28 cellular contexts compared by ENCODE assay signal in the genomic region with DNA sequence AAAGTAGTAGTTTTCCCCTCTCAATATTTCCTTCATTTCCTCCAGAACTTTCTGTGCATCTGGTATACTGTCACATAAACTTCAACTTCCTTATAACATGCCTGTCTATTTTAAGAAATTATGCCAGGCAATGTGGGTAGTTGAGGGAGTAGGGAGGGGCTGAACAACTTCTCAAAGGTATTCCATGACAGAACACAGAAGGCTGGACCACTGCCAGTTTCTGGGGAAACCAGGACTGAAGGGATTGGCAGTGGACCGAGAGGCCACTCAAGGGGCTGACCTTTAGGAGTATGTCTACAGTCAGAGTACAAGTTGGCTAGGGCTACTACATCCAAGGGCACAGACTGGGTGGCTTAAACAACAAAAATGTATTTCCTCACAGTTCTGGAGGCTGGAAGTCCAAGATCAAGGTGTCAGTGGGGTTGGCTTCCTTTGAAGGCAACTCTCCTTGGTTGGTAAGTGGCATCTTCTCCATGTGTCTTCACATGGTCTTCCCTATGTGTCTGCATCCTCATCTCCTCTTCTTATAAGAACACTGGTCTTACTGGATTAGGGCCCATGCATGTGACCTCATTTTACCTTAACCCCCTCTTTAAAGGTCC. TPM values are rescaled to one million over a fixed set of nuclear protein-coding genes. Genes with fewer than 3 reads are reported as not detected.
DNase-seq lines count a peak whose midpoint lies in the region; ATAC-seq, FAIRE-seq and TF ChIP-seq lines count a peak whose summit lies in the region.
"Had no signal": no experiment of that assay in that cellular context is flagged by ENCODE, and none has a peak within 500 bp of the region (broad histone marks: within the 10 kb centered on the region; RNA-seq: fewer than 3 reads in every experiment).

No MANE protein-coding gene starts in this region.

- peaks cover 9% of the 10 kb centered on the region for H3K27me3 Mint-ChIP-seq in stimulated activated memory B cell treated with anti-CD40 and anti-IgM and Interleukin-4, amounts not matched to agents 10 μg/mL and 1 μg/mL and 100 μg/mL, for 72 hours

- no peaks in the 10 kb centered on the region for H4K20me1 ChIP-seq in HepG2 (ENCODE audit: insufficient read depth, low read length)

- no peak overlapping the region for H2AFZ ChIP-seq in HepG2 (ENCODE audit: low read length)
- H2AFZ ChIP-seq: neural progenitor cell had no signal

- H3K27me3 ChIP-seq in right lobe of liver (no peaks in the 10 kb centered on the region), HepG2 (ENCODE audit: control insufficient read depth in 1 of 2, insufficient read depth in 2 of 2, low read length in 2 of 2) (no peaks in the 10 kb centered on the region), mucosa of rectum (ENCODE audit: control insufficient read depth in 2 of 2, insufficient read depth in 2 of 2, low read length in 2 of 2) (no peaks in the 10 kb centered on the region), gastrocnemius medialis (no peaks in the 10 kb centered on the region)
- H3K27me3 ChIP-seq: BLaER1, neural progenitor cell, vagina had no signal

- 0% methylated on average over 1 of the region's 1 CpG for WGBS in right lobe of liver (ENCODE audit: insufficient coverage, low coverage, low lambda C conversion rate, missing lambda C conversion rate)
- 83% methylated on average over 1 of the region's 1 CpG for WGBS in HepG2 (ENCODE audit: low lambda C conversion rate)

- H3K36me3 Mint-ChIP-seq in stimulated activated memory B cell treated with anti-CD40 and anti-IgM and Interleukin-4, amounts not matched to agents 10 μg/mL and 1 μg/mL and 100 μg/mL, for 72 hours, result peaks cover 16% of the 10 kb centered on the region

- no peaks in the 10 kb centered on the region for H3K36me3 ChIP-seq in right lobe of liver
- peaks cover 4 to 5% of the 10 kb centered on the region in 2 experiments; a peak in 3 of 5 replicates for H3K36me3 ChIP-seq in HepG2 (replicated peaks in 1 of 2; ENCODE audit: control insufficient read depth in 1 of 2, insufficient read depth in 2 of 2, low read length in 2 of 2)
- H3K36me3 ChIP-seq in mucosa of rectum (ENCODE audit: control insufficient read depth in 2 of 2, insufficient read depth in 2 of 2, low read length in 2 of 2), result peaks cover 4% of the 10 kb centered on the region in 2 donors
- peaks cover 0 to 6% of the 10 kb centered on the region in 2 donors for H3K36me3 ChIP-seq in gastrocnemius medialis

- POLR2A ChIA-PET in HepG2 (lab: Yijun Ruan, JAX), result no interaction called here

- ATAC-seq in right lobe of liver, result peak in 3 of 4 donors; percentile 20 to 41 (median 21)
- no peak for ATAC-seq in HepG2
- ATAC-seq in stimulated activated memory B cell treated with anti-CD40 and anti-IgM and Interleukin-4, amounts not matched to agents 10 μg/mL and 1 μg/mL and 100 μg/mL, for 72 hours, result no peak
- ATAC-seq in gastrocnemius medialis, result no peak
- ATAC-seq: activated naive CD4-positive, alpha-beta T cell treated with anti-CD3 and anti-CD28 coated beads, Interleukin-2, amount 50 U/mL, for 72 hours; activated T-helper 17 cell treated with anti-CD3 and anti-CD28 coated beads, Interleukin-2, amount 50 U/mL, for 72 hours; WTC11 had no signal

- H3K4me1 Mint-ChIP-seq in stimulated activated memory B cell treated with anti-CD40 and anti-IgM and Interleukin-4, amounts not matched to agents 10 μg/mL and 1 μg/mL and 100 μg/mL, for 72 hours, result peaks cover 8% of the 10 kb centered on the region
- H3K4me1 Mint-ChIP-seq: activated T-helper 17 cell treated with anti-CD3 and anti-CD28 coated beads, Interleukin-2, amount 50 U/mL, for 72 hours; central memory CD8-positive, alpha-beta T cell had no signal

- TF ChIP-seq CTCF in right lobe of liver (IDR thresholded peaks at IDR 0.05) (no peak), HepG2 (CRISPR knock-in tag; IDR thresholded peaks at IDR 0.05) (no peak), gastrocnemius medialis (IDR thresholded peaks at IDR 0.05 in 4 of 5, conservative IDR thresholded peaks at IDR 0.05 in 1 of 5) (no peak)

- H3K9me3 ChIP-seq in right lobe of liver, result no peaks in the 10 kb centered on the region
- H3K9me3 ChIP-seq in HepG2 (ENCODE audit: low read length), result no peaks in the 10 kb centered on the region
- no peaks in the 10 kb centered on the region for H3K9me3 ChIP-seq in mucosa of rectum (ENCODE audit: control insufficient read depth in 2 of 2, low read length in 2 of 2)
- H3K9me3 ChIP-seq in gastrocnemius medialis, result no peaks in the 10 kb centered on the region
- H3K9me3 ChIP-seq: BLaER1, Caco-2, HAP-1, SK-N-SH, vagina had no signal

- H3K4me3 Mint-ChIP-seq in stimulated activated memory B cell treated with anti-CD40 and anti-IgM and Interleukin-4, amounts not matched to agents 10 μg/mL and 1 μg/mL and 100 μg/mL, for 72 hours, result no peak overlapping the region
- H3K4me3 Mint-ChIP-seq: activated T-helper 17 cell treated with anti-CD3 and anti-CD28 coated beads, Interleukin-2, amount 50 U/mL, for 72 hours; central memory CD8-positive, alpha-beta T cell; neural progenitor cell; T-helper 2 cell treated with Interferon-gamma antibody and Interleukin-4, amounts not matched to agents 5 μg/mL and 100 μg/mL, for 36 hours; WTC11 had no signal

- TF ChIP-seq EP300 in HepG2 (IDR thresholded peaks at IDR 0.05; ENCODE audit: low read depth in 2 of 2, low read length in 2 of 2) (no peak), HepG2 (CRISPR knock-in tag; IDR thresholded peaks at IDR 0.05; ENCODE audit: borderline replicate concordance) (no peak)

- TF ChIP-seq POLR2A in right lobe of liver (IDR thresholded peaks at IDR 0.05) (no peak), HepG2 (IDR thresholded peaks at IDR 0.05; ENCODE audit: insufficient read depth in 1 of 2, low read depth in 2 of 2, low read length in 2 of 2) (no peak), gastrocnemius medialis (IDR thresholded peaks at IDR 0.05) (no peak)

- H3K4me2 ChIP-seq in HepG2 (ENCODE audit: low read depth, low read length), result no peak overlapping the region
- H3K4me2 ChIP-seq: BLaER1, neural progenitor cell had no signal

- in situ Hi-C loops in HepG2 (cut with HindIII; ENCODE audit: extremely low pct_ligation_motif_present, low pct_unique_long_range_greater_than_20kb) (no loop called here), gastrocnemius medialis (cut with MboI; ENCODE audit: low sequenced_read_pairs in 4 of 4) (loop anchor here in 2 of 4 donors (10.0 to 25.0 kb wide), 2 partner anchors 252 to 259 kb away; a partner anchor contains a TSS)

- TF ChIP-seq RAD21 in HepG2 (CRISPR knock-in tag; IDR thresholded peaks at IDR 0.05), result no peak

- H3K4me1 ChIP-seq in right lobe of liver (peaks cover 0 to 14% (median 1%) of the 10 kb centered on the region in 4 donors), HepG2 (ENCODE audit: insufficient read depth, low read length) (peaks cover 43% of the 10 kb centered on the region), mucosa of rectum (ENCODE audit: control insufficient read depth in 2 of 2, insufficient read depth in 2 of 2, low read length in 2 of 2) (peaks cover 10 to 23% of the 10 kb centered on the region in 2 donors), gastrocnemius medialis (peaks cover 24 to 28% of the 10 kb centered on the region in 2 donors)

- no peak for DNase-seq in right lobe of liver
- no peak for DNase-seq in HepG2 (ENCODE audit: low spot score)
- DNase-seq in cardiac septum (ENCODE audit: low spot score), result peak; percentile 77
- DNase-seq in NCI-H1930 (lab: John Stamatoyannopoulos, UW), result no peak
- no peak for DNase-seq in gastrocnemius medialis
- DNase-seq in stimulated activated CD4-positive, alpha-beta T cell treated with anti-CD3 and anti-CD28 coated beads, Interleukin-15, amount 100 ng/mL, for 24 hours, result no peak
- DNase-seq: activated CD4-positive, alpha-beta T cell treated with anti-CD3 and anti-CD28 coated beads, Interleukin-2, amount 50 U/mL, for 4 hours; activated CD8-positive, alpha-beta memory T cell treated with anti-CD3 and anti-CD28 coated beads, Interleukin-2, amount 50 U/mL, for 48 hours; Caco-2; EL; NCI-H1105; NCI-H2029 treated with DMSO at 0.1 percent for 48 hours; NCI-H226; RPMI8226; SK-N-SH had no signal

- H3K9me3 Mint-ChIP-seq in stimulated activated memory B cell treated with anti-CD40 and anti-IgM and Interleukin-4, amounts not matched to agents 10 μg/mL and 1 μg/mL and 100 μg/mL, for 72 hours, result no peaks in the 10 kb centered on the region
- H3K9me3 Mint-ChIP-seq: activated T-helper 17 cell treated with anti-CD3 and anti-CD28 coated beads, Interleukin-2, amount 50 U/mL, for 72 hours; central memory CD8-positive, alpha-beta T cell; T-helper 2 cell treated with Interferon-gamma antibody and Interleukin-4, amounts not matched to agents 5 μg/mL and 100 μg/mL, for 36 hours; WTC11 had no signal

- no peak for FAIRE-seq in HepG2 (lab: Jason Lieb, UNC)
- FAIRE-seq: astrocyte had no signal

- intact Hi-C loops in right lobe of liver (cut with DNase I), result no loop called here
- intact Hi-C loops in HepG2 (cut with micrococcal nuclease; ENCODE audit: unreplicated experiment), result no loop called here
- intact Hi-C loops in cardiac septum (cut with DNase I), result no loop called here
- intact Hi-C loops in gastrocnemius medialis (cut with DNase I; ENCODE audit: low total_unique reads), result no loop called here

- H3K27ac ChIP-seq in right lobe of liver (no peak overlapping the region), HepG2 (ENCODE audit: extremely low read length, insufficient read depth, low read length) (no peak overlapping the region), mucosa of rectum (ENCODE audit: low read depth in 2 of 2, low read length in 2 of 2) (peak overlapping the region; percentile 77 to 86), gastrocnemius medialis (peak overlapping the region in 1 of 4 donors; percentile 19)
- H3K27ac ChIP-seq: BLaER1, HL-60, neural progenitor cell, vagina had no signal

- H3K9ac ChIP-seq in HepG2 (ENCODE audit: insufficient read depth, low read depth, low read length) (no peak overlapping the region), mucosa of rectum (ENCODE audit: low read depth in 1 of 2, low read length in 2 of 2) (peak overlapping the region; percentile 9 to 30)
- H3K9ac ChIP-seq: BLaER1, neural progenitor cell, SK-N-SH had no signal

- CTCF ChIA-PET in HepG2 (lab: Yijun Ruan, JAX; ENCODE audit: low intra/inter-chr PET ratio, low total read pairs), result no interaction called here

- BruUV-seq in HepG2 (replicated peaks; lab: Mats Ljungman, UMichigan), result no TSS peak

- H3K4me3 ChIP-seq in right lobe of liver (no peak overlapping the region), HepG2 (replicated peaks in 1 of 3; ENCODE audit: insufficient read depth in 1 of 3, low read depth in 2 of 3, low read length in 3 of 3) (no peak overlapping the region), mucosa of rectum (ENCODE audit: low read length in 2 of 2) (peak overlapping the region in 1 of 2 donors; percentile 2), gastrocnemius medialis (no peak overlapping the region)
- H3K4me3 ChIP-seq: BLaER1, HAP-1, neural progenitor cell, vagina had no signal

- H3K27ac Mint-ChIP-seq in stimulated activated memory B cell treated with anti-CD40 and anti-IgM and Interleukin-4, amounts not matched to agents 10 μg/mL and 1 μg/mL and 100 μg/mL, for 72 hours, result no peak overlapping the region
- H3K27ac Mint-ChIP-seq: activated naive CD4-positive, alpha-beta T cell treated with anti-CD3 and anti-CD28 coated beads, Interleukin-2, amount 50 U/mL, for 72 hours; activated T-helper 17 cell treated with anti-CD3 and anti-CD28 coated beads, Interleukin-2, amount 50 U/mL, for 72 hours; neural progenitor cell; T-helper 2 cell treated with Interferon-gamma antibody and Interleukin-4, amounts not matched to agents 5 μg/mL and 100 μg/mL, for 36 hours; WTC11 had no signal

- H3K79me2 ChIP-seq in HepG2 (ENCODE audit: insufficient read depth, low read length), result peaks cover 30% of the 10 kb centered on the region

RNA-seq across cellular contexts. Expression of a gene that starts 6.9 kb away (rescaled TPM):
- total RNA-seq in right lobe of liver, result 10 to 100 TPM in 1 of 6 experiments, 1 to 10 TPM in 5; 5.5 to 11.0 (median 7.3) TPM
- 3.2 and 3.8 TPM in 2 replicates for total RNA-seq in HepG2 (2016; rRNA removed; fragmentation: Illumina TruSeq; extraction: Trizol)
- total RNA-seq in HepG2 (2016; cell fraction: cytosol; rRNA removed; fragmentation: Illumina TruSeq; extraction: Trizol; ENCODE audit: low read depth), result 1.3 and 2.3 TPM in 2 replicates
- 3.0 and 3.3 TPM in 2 replicates for total RNA-seq in HepG2 (2016; cell fraction: insoluble cytoplasmic fraction; rRNA removed; fragmentation: Illumina TruSeq; extraction: Trizol)
- 2.4 and 2.6 TPM in 2 replicates for total RNA-seq in HepG2 (2016; cell fraction: membrane; rRNA removed; fragmentation: Illumina TruSeq; extraction: Trizol)
- total RNA-seq in HepG2 (2016; cell fraction: nucleus; rRNA removed; fragmentation: Illumina TruSeq; extraction: Trizol), result 7.0 and 12.0 TPM in 2 replicates
- 3.1 and 3.2 TPM in 2 replicates for polyA plus RNA-seq in HepG2 (2011; rRNA removed)
- 1.9 and 2.5 TPM in 2 replicates for polyA plus RNA-seq in HepG2 (2011; cell fraction: cytosol; rRNA removed)
- 5.0 and 7.8 TPM in 2 replicates for polyA plus RNA-seq in HepG2 (2011; cell fraction: nucleus; rRNA removed)
- 1.9 and 2.2 TPM in 2 replicates for polyA plus RNA-seq in HepG2 (2012)
- polyA plus RNA-seq in HepG2 (2016; cell fraction: cytosol; fragmentation: Illumina TruSeq; extraction: Trizol; ENCODE audit: low read depth), result 0.23 and 0.25 TPM in 2 replicates
- 2.4 and 2.7 TPM in 2 replicates for polyA plus RNA-seq in HepG2 (2016; cell fraction: insoluble cytoplasmic fraction; fragmentation: Illumina TruSeq; extraction: Trizol; ENCODE audit: low read depth)
- polyA plus RNA-seq in HepG2 (2016; cell fraction: membrane; fragmentation: Illumina TruSeq; extraction: Trizol; ENCODE audit: low read depth), result 0.74 and 0.91 TPM in 2 replicates
- 2.8 and 3.6 TPM in 2 replicates for polyA plus RNA-seq in HepG2 (2016; cell fraction: nucleus; fragmentation: Illumina TruSeq; extraction: Trizol; ENCODE audit: insufficient read depth, low read depth)
- polyA minus RNA-seq in HepG2 (2011; rRNA and poly(A)+ RNA removed; ENCODE audit: low replicate concordance), result 25.0 and 59.0 TPM in 2 replicates
- 4.5 and 7.2 TPM in 2 replicates for polyA minus RNA-seq in HepG2 (2011; cell fraction: cytosol; rRNA and poly(A)+ RNA removed)
- 26.3 and 31.1 TPM in 2 replicates for polyA minus RNA-seq in HepG2 (2011; cell fraction: nucleus; rRNA and poly(A)+ RNA removed)
- 15.6 TPM for total RNA-seq in cardiac septum
- total RNA-seq in gastrocnemius medialis, result 10 to 100 TPM; 12.6 to 27.0 (median 13.4) TPM

Comparison
In these comparisons a context has a peak if more than half of its experiments do, and no peak if none do; other contexts are left out.
1. ATAC-seq: peak in right lobe of liver (3 of 4); none in HepG2 (single experiment), stimulated activated memory B cell treated with anti-CD40 and anti-IgM and Interleukin-4, amounts not matched to agents 10 μg/mL and 1 μg/mL and 100 μg/mL, for 72 hours (single experiment) and gastrocnemius medialis (0 of 2).
2. H3K27ac ChIP-seq: peak in mucosa of rectum (2 of 2); none in right lobe of liver (0 of 3) and HepG2 (single experiment).